22 cellular contexts compared by ENCODE assay signal in the genomic region with DNA sequence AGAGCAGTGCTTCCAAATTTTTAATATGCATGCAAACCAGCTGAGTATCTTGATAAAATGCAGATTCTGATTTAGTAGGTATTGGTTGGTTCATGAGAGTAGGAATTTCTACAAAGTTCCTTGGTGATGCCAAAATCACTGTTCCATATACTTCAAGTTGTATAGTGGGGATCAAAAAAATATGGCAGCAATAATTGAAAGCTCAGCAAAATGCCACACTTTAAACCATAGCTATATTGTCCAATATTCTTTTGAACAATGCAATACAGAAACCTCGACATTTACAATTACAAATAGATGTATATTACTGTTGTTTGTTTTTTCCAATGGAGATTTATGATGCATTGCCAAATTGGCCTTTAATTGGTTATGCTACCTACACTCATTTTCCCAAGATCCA. TPM values are rescaled to one million over a fixed set of nuclear protein-coding genes. Genes with fewer than 3 reads are reported as not detected.
"Had no signal": no experiment of that assay in that cellular context is flagged by ENCODE, and none has a peak within 500 bp of the region (broad histone marks: within the 10 kb centered on the region; RNA-seq: fewer than 3 reads in every experiment).

No MANE protein-coding gene starts in this region.

- H3K4me3 ChIP-seq: coronary artery, esophagus squamous epithelium, lung, ovary, psoas muscle, skin epidermis, spleen, transverse colon, upper lobe of right lung, uterus had no signal

- DNase-seq: dermis blood vessel endothelial cell; effector memory CD8-positive, alpha-beta T cell; erythroblast; esophagus squamous epithelium; foreskin melanocyte; natural killer cell; occipital lobe; ovary; posterior cingulate gyrus; psoas muscle; right cardiac atrium; spleen; stimulated activated CD4-positive, alpha-beta T cell treated with anti-CD3 and anti-CD28 coated beads, Interleukin-4, amount 100 ng/mL, for 4 hours; stimulated activated naive CD8-positive, alpha-beta T cell treated with anti-CD3 and anti-CD28 coated beads, Interleukin-15, Interleukin-2, amounts not matched to agents 100 U/mL and 50 U/mL, for 24 hours; transverse colon; upper lobe of right lung; uterus had no signal

- H3K27ac ChIP-seq: coronary artery, esophagus squamous epithelium, ovary, psoas muscle, skin epidermis, spleen, transverse colon, upper lobe of right lung, uterus had no signal

- H3K36me3 ChIP-seq: esophagus squamous epithelium, ovary, spleen, transverse colon, upper lobe of right lung, uterus had no signal

- H3K27me3 ChIP-seq: esophagus squamous epithelium, ovary, spleen, transverse colon, upper lobe of right lung, uterus had no signal

- H3K9me3 ChIP-seq: esophagus squamous epithelium, ovary, psoas muscle, transverse colon, upper lobe of right lung, uterus had no signal

- ATAC-seq: effector memory CD8-positive, alpha-beta T cell; left lobe of liver; natural killer cell; psoas muscle; right cardiac atrium; stimulated activated memory B cell treated with anti-CD40 and anti-IgM and Interleukin-4, amounts not matched to agents 10 μg/mL and 1 μg/mL and 100 μg/mL, for 72 hours; stimulated activated naive CD8-positive, alpha-beta T cell treated with anti-CD3 and anti-CD28 coated beads, Interleukin-15, Interleukin-2, amounts not matched to agents 100 U/mL and 50 U/mL, for 24 hours; upper lobe of right lung had no signal

- H3K4me1 ChIP-seq: esophagus squamous epithelium, psoas muscle, spleen, transverse colon, upper lobe of right lung, uterus had no signal

RNA-seq across cellular contexts. Expression of gene NCAM2, which starts 55.7 kb away (rescaled TPM):
- total RNA-seq: natural killer cell had no signal
